ENCODE assay signal across 29 cellular contexts in genomic region chr2:10868021-10868420, GRCh38. TPM values are rescaled to one million over a fixed set of nuclear protein-coding genes. Genes with fewer than 3 reads are reported as not detected.
DNase-seq lines count a peak whose midpoint lies in the region; ATAC-seq, FAIRE-seq and TF ChIP-seq lines count a peak whose summit lies in the region.
"Had no signal": no experiment of that assay in that cellular context is flagged by ENCODE, and none has a peak within 500 bp of the region (broad histone marks: within the 10 kb centered on the region; RNA-seq: fewer than 3 reads in every experiment).

No MANE protein-coding gene starts in this region.

- H3K4me3 ChIP-seq in gastroesophageal sphincter (no peak overlapping the region), psoas muscle (no peak overlapping the region)
- H3K4me3 ChIP-seq in effector memory CD4-positive, alpha-beta T cell (ENCODE audit: insufficient read depth, low read depth, low read length, poor library complexity, severe bottlenecking), result no peak overlapping the region
- H3K4me3 ChIP-seq: BLaER1, dorsolateral prefrontal cortex, HAP-1, upper lobe of left lung had no signal

- FAIRE-seq in GM18507 (lab: Jason Lieb, UNC), result peak; percentile 35
- FAIRE-seq: GM12891, HepG2 had no signal

- DNase-seq in GM18507 (ENCODE audit: extremely low spot score, insufficient read length, low read depth) (no peak), NCI-H1694 treated with DMSO at 0.1 percent for 48 hours (lab: John Stamatoyannopoulos, UW) (peak; percentile 75), psoas muscle (no peak), COLO829 (ENCODE audit: low spot score) (no peak), NCI-H526 (lab: John Stamatoyannopoulos, UW) (no peak)
- no peak for DNase-seq in effector memory CD4-positive, alpha-beta T cell
- DNase-seq: activated CD4-positive, alpha-beta memory T cell treated with anti-CD3 and anti-CD28 coated beads for 36 hours; activated CD4-positive, CD25-positive, alpha-beta regulatory T cell treated with anti-CD3 and anti-CD28 coated beads, Interleukin-2, amount 50 U/mL, for 72 hours; activated naive CD4-positive, alpha-beta T cell; activated naive CD8-positive, alpha-beta T cell treated with anti-CD3 and anti-CD28 coated beads, Interleukin-2, amount 50 U/mL, for 24 hours; activated T-cell treated with anti-CD3 and anti-CD28 coated beads, Interleukin-2, amount 50 U/mL, for 72 hours; dorsolateral prefrontal cortex; islet precursor cell; midbrain; naive thymus-derived CD8-positive, alpha-beta T cell; NCI-H1436 treated with DMSO at 0.1 percent for 48 hours; NCI-H510A treated with DMSO at 0.1 percent for 48 hours; nucleus accumbens; PC-3 had no signal

- H3K27ac ChIP-seq in gastroesophageal sphincter, result peak overlapping the region; percentile 74 to 86 (median 82)
- peak overlapping the region; percentile 65 for H3K27ac ChIP-seq in psoas muscle
- H3K27ac ChIP-seq in effector memory CD4-positive, alpha-beta T cell (ENCODE audit: insufficient read depth, low read length, poor library complexity, severe bottlenecking), result no peak overlapping the region
- H3K27ac ChIP-seq: BLaER1, upper lobe of left lung had no signal

- WGBS in gastroesophageal sphincter (ENCODE audit: low coverage in 1 of 2), 2 donors, result 53 to 75% methylated on average over 2 to 4 of the region's 4 CpGs
- WGBS in psoas muscle, 3 donors, result 61 to 68% (median 62%) methylated on average over 4 of the region's 4 CpGs

- intact Hi-C loops in psoas muscle (cut with DNase I), result no loop called here

- H3K4me1 ChIP-seq in gastroesophageal sphincter (peaks cover 0 to 31% (median 3%) of the 10 kb centered on the region in 3 donors), psoas muscle (peaks cover 32% of the 10 kb centered on the region)
- peaks cover 3% of the 10 kb centered on the region for H3K4me1 ChIP-seq in effector memory CD4-positive, alpha-beta T cell (ENCODE audit: control insufficient read depth, insufficient read depth, low read length, poor library complexity, severe bottlenecking)
- H3K4me1 ChIP-seq: HAP-1, upper lobe of left lung had no signal

- no peak for TF ChIP-seq POLR2A in gastroesophageal sphincter (IDR thresholded peaks at IDR 0.05)

- H3K9me3 ChIP-seq in gastroesophageal sphincter (peaks cover 0 to 7% (median 0%) of the 10 kb centered on the region in 3 donors), psoas muscle (no peaks in the 10 kb centered on the region)
- H3K9me3 ChIP-seq in effector memory CD4-positive, alpha-beta T cell (ENCODE audit: control insufficient read depth, low read length), result no peaks in the 10 kb centered on the region
- H3K9me3 ChIP-seq: HAP-1 had no signal

- ATAC-seq in gastroesophageal sphincter (no peak), psoas muscle (no peak), GM18867 (IDR thresholded peaks at IDR 0.05; ENCODE audit: unreplicated experiment) (no peak)
- ATAC-seq: activated naive CD8-positive, alpha-beta T cell treated with anti-CD3 and anti-CD28 coated beads, Interleukin-2, amount 50 U/mL, for 24 hours; activated T-cell treated with anti-CD3 and anti-CD28 coated beads, Interleukin-2, amount 50 U/mL, for 72 hours; naive thymus-derived CD8-positive, alpha-beta T cell; stimulated activated effector memory CD8-positive, alpha-beta T cell treated with anti-CD3 and anti-CD28 coated beads, Interleukin-12 subunit alpha, Interleukin-12 subunit beta, amount 100 ng/mL, for 72 hours had no signal

- TF ChIP-seq CTCF in gastroesophageal sphincter (IDR thresholded peaks at IDR 0.05) (no peak), psoas muscle (IDR thresholded peaks at IDR 0.05) (no peak)

- no peaks in the 10 kb centered on the region for H3K36me3 ChIP-seq in gastroesophageal sphincter
- no peaks in the 10 kb centered on the region for H3K36me3 ChIP-seq in psoas muscle (ENCODE audit: insufficient read depth in 1 of 2, low read depth in 1 of 2)
- no peaks in the 10 kb centered on the region for H3K36me3 ChIP-seq in effector memory CD4-positive, alpha-beta T cell (ENCODE audit: control insufficient read depth, insufficient read depth, low read length)
- H3K36me3 ChIP-seq: BLaER1, HAP-1, upper lobe of left lung had no signal

- TF ChIP-seq EP300 in gastroesophageal sphincter (IDR thresholded peaks at IDR 0.05), result no peak

- H3K27me3 ChIP-seq in gastroesophageal sphincter (peaks cover 2% of the 10 kb centered on the region), psoas muscle (ENCODE audit: insufficient read depth in 3 of 3, low read length in 2 of 3) (no peaks in the 10 kb centered on the region)
- H3K27me3 ChIP-seq in effector memory CD4-positive, alpha-beta T cell (replicated peaks; ENCODE audit: control insufficient read depth, insufficient read depth, low read length, poor library complexity, severe bottlenecking), result no peaks in the 10 kb centered on the region
- H3K27me3 ChIP-seq: BLaER1, upper lobe of left lung had no signal

RNA-seq across cellular contexts. Expression of gene KCNF1, which starts 43.7 kb away (rescaled TPM):
- total RNA-seq in gastroesophageal sphincter (10 to 100 TPM in 2 of 4 donors, 1 to 10 TPM in 1, not detected in 1; 6.1 to 47.7 (median 29.1) TPM), psoas muscle (not detected)
- polyA plus RNA-seq in psoas muscle, result under 1 TPM in 2 of 3 donors, not detected in 1; 0.06 to 0.07 TPM
- total RNA-seq: activated CD4-positive, alpha-beta memory T cell treated with anti-CD3 and anti-CD28 coated beads for 36 hours; activated T-cell treated with anti-CD3 and anti-CD28 coated beads, Interleukin-2, amount 50 U/mL, for 72 hours; lower leg skin; naive thymus-derived CD8-positive, alpha-beta T cell; T-helper 2 cell treated with Interferon-gamma antibody and Interleukin-4, amounts not matched to agents 100 ng/mL and 5 ng/mL, for 36 hours had no signal
- polyA plus RNA-seq: naive thymus-derived CD8-positive, alpha-beta T cell had no signal

RNA-seq across cellular contexts. Expression of gene PDIA6, which starts 55.4 kb away (rescaled TPM):
- 100 to 1,000 TPM in 1 of 4 donors, 10 to 100 TPM in 3; 81.3 to 138 (median 90.3) TPM for total RNA-seq in gastroesophageal sphincter
- total RNA-seq in psoas muscle, result 10 to 100 TPM; 40.1 to 61.7 (median 51.7) TPM
- 100 to 1,000 TPM in 1 of 3 donors, 10 to 100 TPM in 2; 55.1 to 139 (median 80.0) TPM for polyA plus RNA-seq in psoas muscle
